In the genomic region with DNA sequence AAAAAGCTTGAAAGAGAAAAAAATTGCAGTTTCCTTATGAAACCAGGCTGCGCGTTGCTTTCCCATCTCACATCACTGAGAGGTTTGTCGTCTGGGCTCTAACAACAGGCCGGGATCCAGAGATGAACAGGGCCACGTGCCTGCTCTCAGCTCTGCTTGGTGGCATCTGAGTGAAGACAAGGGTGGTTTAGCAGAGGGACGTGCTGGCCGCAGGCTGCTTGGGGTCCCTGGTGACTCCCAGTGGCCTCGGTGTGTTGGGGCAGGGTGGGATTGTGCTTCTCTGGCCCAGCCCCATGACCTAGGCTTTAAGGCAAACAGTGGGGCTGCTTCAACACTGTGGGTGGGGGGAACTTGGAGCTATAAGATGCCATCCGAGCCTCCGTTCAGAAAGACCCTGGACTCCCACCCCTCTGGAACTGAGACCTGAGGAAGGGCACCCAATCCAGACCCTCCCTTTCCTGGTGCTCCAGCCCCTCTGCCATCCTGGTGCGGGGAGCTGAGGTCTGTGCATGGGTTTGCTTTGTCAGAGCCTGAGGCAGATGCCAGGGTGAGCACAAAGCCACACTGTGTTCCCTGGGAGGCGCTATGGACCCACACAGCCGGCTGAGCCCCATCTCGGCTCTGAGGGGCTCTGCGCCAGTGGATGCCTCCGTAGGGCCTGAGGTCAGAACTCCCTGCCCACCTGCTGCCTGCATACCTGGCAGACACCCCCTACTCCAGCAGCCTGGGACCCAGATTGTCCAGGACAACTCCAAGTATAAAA, we compare ENCODE assay signal across 2 cellular contexts.
TF ChIP-seq lines count a peak whose summit lies in the region.

No MANE protein-coding gene starts in this region.

TF ChIP-seq in A549, 52 proteins besides CTCF, POLR2A, EP300 and RAD21:
- TF ChIP-seq HOXB13 (CRISPR knock-in tag; IDR thresholded peaks at IDR 0.05; ENCODE audit: low read depth) = no peak
- TF ChIP-seq ZNF302 (CRISPR knock-in tag; IDR thresholded peaks at IDR 0.05) = no peak
- TF ChIP-seq TFCP2L1 (CRISPR knock-in tag; IDR thresholded peaks at IDR 0.05) = no peak
- TF ChIP-seq, protein P1, sequence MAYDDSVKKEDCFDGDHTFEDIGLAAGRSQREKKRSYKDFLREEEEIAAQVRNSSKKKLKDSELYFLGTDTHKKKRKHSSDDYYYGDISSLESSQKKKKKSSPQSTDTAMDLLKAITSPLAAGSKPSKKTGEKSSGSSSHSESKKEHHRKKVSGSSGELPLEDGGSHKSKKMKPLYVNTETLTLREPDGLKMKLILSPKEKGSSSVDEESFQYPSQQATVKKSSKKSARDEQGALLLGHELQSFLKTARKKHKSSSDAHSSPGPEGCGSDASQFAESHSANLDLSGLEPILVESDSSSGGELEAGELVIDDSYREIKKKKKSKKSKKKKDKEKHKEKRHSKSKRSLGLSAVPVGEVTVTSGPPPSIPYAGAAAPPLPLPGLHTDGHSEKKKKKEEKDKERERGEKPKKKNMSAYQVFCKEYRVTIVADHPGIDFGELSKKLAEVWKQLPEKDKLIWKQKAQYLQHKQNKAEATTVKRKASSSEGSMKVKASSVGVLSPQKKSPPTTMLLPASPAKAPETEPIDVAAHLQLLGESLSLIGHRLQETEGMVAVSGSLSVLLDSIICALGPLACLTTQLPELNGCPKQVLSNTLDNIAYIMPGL (CRISPR knock-in tag; IDR thresholded peaks at IDR 0.05; ENCODE audit: borderline replicate concordance) = no peak
- TF ChIP-seq, protein P2, sequence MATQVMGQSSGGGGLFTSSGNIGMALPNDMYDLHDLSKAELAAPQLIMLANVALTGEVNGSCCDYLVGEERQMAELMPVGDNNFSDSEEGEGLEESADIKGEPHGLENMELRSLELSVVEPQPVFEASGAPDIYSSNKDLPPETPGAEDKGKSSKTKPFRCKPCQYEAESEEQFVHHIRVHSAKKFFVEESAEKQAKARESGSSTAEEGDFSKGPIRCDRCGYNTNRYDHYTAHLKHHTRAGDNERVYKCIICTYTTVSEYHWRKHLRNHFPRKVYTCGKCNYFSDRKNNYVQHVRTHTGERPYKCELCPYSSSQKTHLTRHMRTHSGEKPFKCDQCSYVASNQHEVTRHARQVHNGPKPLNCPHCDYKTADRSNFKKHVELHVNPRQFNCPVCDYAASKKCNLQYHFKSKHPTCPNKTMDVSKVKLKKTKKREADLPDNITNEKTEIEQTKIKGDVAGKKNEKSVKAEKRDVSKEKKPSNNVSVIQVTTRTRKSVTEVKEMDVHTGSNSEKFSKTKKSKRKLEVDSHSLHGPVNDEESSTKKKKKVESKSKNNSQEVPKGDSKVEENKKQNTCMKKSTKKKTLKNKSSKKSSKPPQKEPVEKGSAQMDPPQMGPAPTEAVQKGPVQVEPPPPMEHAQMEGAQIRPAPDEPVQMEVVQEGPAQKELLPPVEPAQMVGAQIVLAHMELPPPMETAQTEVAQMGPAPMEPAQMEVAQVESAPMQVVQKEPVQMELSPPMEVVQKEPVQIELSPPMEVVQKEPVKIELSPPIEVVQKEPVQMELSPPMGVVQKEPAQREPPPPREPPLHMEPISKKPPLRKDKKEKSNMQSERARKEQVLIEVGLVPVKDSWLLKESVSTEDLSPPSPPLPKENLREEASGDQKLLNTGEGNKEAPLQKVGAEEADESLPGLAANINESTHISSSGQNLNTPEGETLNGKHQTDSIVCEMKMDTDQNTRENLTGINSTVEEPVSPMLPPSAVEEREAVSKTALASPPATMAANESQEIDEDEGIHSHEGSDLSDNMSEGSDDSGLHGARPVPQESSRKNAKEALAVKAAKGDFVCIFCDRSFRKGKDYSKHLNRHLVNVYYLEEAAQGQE (IDR thresholded peaks at IDR 0.05) = no peak
- TF ChIP-seq EHF (CRISPR knock-in tag; IDR thresholded peaks at IDR 0.05) = no peak
- no peak for TF ChIP-seq NFE2L2 (conservative IDR thresholded peaks at IDR 0.05; ENCODE audit: low read length)
- TF ChIP-seq ESRRA (IDR thresholded peaks at IDR 0.05; ENCODE audit: borderline replicate concordance, low read length) = no peak
- TF ChIP-seq BHLHE40 (IDR thresholded peaks at IDR 0.05; ENCODE audit: low read depth, low read length) = no peak
- no peak for TF ChIP-seq CBX8 (IDR thresholded peaks at IDR 0.05)
- TF ChIP-seq PHF8 (IDR thresholded peaks at IDR 0.05; ENCODE audit: borderline replicate concordance, low read depth) = no peak
- no peak for TF ChIP-seq HOXA7 (CRISPR knock-in tag; IDR thresholded peaks at IDR 0.05)
- no peak for TF ChIP-seq RARB (CRISPR knock-in tag; IDR thresholded peaks at IDR 0.05)
- no peak for TF ChIP-seq CHD2 (IDR thresholded peaks at IDR 0.05; ENCODE audit: low read length, partially characterized antibody)
- no peak for TF ChIP-seq HEYL (CRISPR knock-in tag; IDR thresholded peaks at IDR 0.05)
- no peak for TF ChIP-seq MAZ (IDR thresholded peaks at IDR 0.05; ENCODE audit: borderline replicate concordance, low read depth, low read length)
- no peak for TF ChIP-seq SREBF2 (IDR thresholded peaks at IDR 0.05)
- no peak for TF ChIP-seq KDM5A (IDR thresholded peaks at IDR 0.05)
- TF ChIP-seq, protein P3, sequence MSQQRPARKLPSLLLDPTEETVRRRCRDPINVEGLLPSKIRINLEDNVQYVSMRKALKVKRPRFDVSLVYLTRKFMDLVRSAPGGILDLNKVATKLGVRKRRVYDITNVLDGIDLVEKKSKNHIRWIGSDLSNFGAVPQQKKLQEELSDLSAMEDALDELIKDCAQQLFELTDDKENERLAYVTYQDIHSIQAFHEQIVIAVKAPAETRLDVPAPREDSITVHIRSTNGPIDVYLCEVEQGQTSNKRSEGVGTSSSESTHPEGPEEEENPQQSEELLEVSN (IDR thresholded peaks at IDR 0.05; ENCODE audit: borderline replicate concordance, low read depth) = no peak
- TF ChIP-seq TP53 (CRISPR knock-in tag; IDR thresholded peaks at IDR 0.05) = no peak
TF ChIP-seq in A549: peak in this region for 0.

TF ChIP-seq in endothelial cell of umbilical vein, 7 proteins besides CTCF, POLR2A, EP300 and RAD21:
- TF ChIP-seq MYC (IDR thresholded peaks at IDR 0.05; ENCODE audit: low read depth, low read length) = no peak
- no peak for TF ChIP-seq FOS (IDR thresholded peaks at IDR 0.05; ENCODE audit: borderline replicate concordance, insufficient read depth, low read length)
- no peak for TF ChIP-seq POLR2AphosphoS5 (IDR thresholded peaks at IDR 0.05; ENCODE audit: insufficient read depth, low read depth, low read length)
- TF ChIP-seq, protein P4, sequence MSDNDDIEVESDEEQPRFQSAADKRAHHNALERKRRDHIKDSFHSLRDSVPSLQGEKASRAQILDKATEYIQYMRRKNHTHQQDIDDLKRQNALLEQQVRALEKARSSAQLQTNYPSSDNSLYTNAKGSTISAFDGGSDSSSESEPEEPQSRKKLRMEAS (IDR thresholded peaks at IDR 0.05; ENCODE audit: insufficient read depth, insufficient read length) = no peak
TF ChIP-seq in endothelial cell of umbilical vein: peak in this region for 0.
